8 cellular contexts compared by ENCODE assay signal in genomic region chr3:185585523-185585861, GRCh38. TPM values are rescaled to one million over a fixed set of nuclear protein-coding genes. Genes with fewer than 3 reads are reported as not detected.
DNase-seq lines count a peak whose midpoint lies in the region; ATAC-seq and TF ChIP-seq lines count a peak whose summit lies in the region.

No MANE protein-coding gene starts in this region.

- no peak for DNase-seq in activated CD4-positive, alpha-beta T cell treated with anti-CD3 and anti-CD28 coated beads, Interleukin-2, amount 10 ng/mL, durations not matched to agents 7 days and 5 days
- DNase-seq in activated CD4-positive, alpha-beta T cell treated with anti-CD3 and anti-CD28 coated beads for 48 hours, result no peak
- DNase-seq in activated naive CD8-positive, alpha-beta T cell treated with anti-CD3 and anti-CD28 coated beads for 36 hours, result no peak
- DNase-seq in kidney epithelial cell (ENCODE audit: low read depth) (no peak), iPS-NIHi7 (ENCODE audit: extremely low spot score) (no peak), NCI-H2227 (lab: John Stamatoyannopoulos, UW; ENCODE audit: unreplicated experiment) (no peak)

- CTCF ChIA-PET in activated CD4-positive, alpha-beta T cell treated with anti-CD3 and anti-CD28 coated beads, Interleukin-2, amount 10 ng/mL, durations not matched to agents 7 days and 5 days (lab: Charles Lee), result interaction anchor here (0.6 to 1.6 kb wide), 5 partner anchors 10 to 19 kb away, joined by 3 to 12 read pairs (median 3); no protein-coding TSS in a partner anchor

- no peaks in the 10 kb centered on the region for H3K36me3 Mint-ChIP-seq in activated CD4-positive, alpha-beta T cell treated with anti-CD3 and anti-CD28 coated beads, Interleukin-2, amount 10 ng/mL, durations not matched to agents 7 days and 5 days (ENCODE audit: low read depth)
- peaks cover 2% of the 10 kb centered on the region for H3K36me3 Mint-ChIP-seq in activated naive CD8-positive, alpha-beta T cell treated with anti-CD3 and anti-CD28 coated beads for 36 hours

- no peaks in the 10 kb centered on the region for H3K27me3 ChIP-seq in kidney epithelial cell (ENCODE audit: control insufficient read depth, insufficient read depth, low read length)

- peak overlapping the region; percentile 85 for H3K4me3 ChIP-seq in kidney epithelial cell (ENCODE audit: low read depth, low read length)

- POLR2A ChIA-PET in activated CD4-positive, alpha-beta T cell treated with anti-CD3 and anti-CD28 coated beads, Interleukin-2, amount 10 ng/mL, durations not matched to agents 7 days and 5 days (lab: Charles Lee), result interaction anchor here (0.5 kb wide), 1 partner anchor 256 kb away, joined by 5 read pairs; no protein-coding TSS in a partner anchor

- H3K4me3 Mint-ChIP-seq in activated CD4-positive, alpha-beta T cell treated with anti-CD3 and anti-CD28 coated beads, Interleukin-2, amount 10 ng/mL, durations not matched to agents 7 days and 5 days, result peak overlapping the region; percentile 84
- H3K4me3 Mint-ChIP-seq in activated naive CD8-positive, alpha-beta T cell treated with anti-CD3 and anti-CD28 coated beads for 36 hours, result peak overlapping the region; percentile 89

- H3K36me3 ChIP-seq in kidney epithelial cell (ENCODE audit: control insufficient read depth, insufficient read depth, low read length), result peaks cover 1% of the 10 kb centered on the region

- no peak for ATAC-seq in HG02852 (IDR thresholded peaks at IDR 0.05; ENCODE audit: unreplicated experiment)

- H3K27ac ChIP-seq in temporal lobe (ENCODE audit: low read depth, low read length), result peak overlapping the region; percentile 10

- peak overlapping the region; percentile 94 for H3K27ac Mint-ChIP-seq in activated CD4-positive, alpha-beta T cell treated with anti-CD3 and anti-CD28 coated beads, Interleukin-2, amount 10 ng/mL, durations not matched to agents 7 days and 5 days
- peak overlapping the region; percentile 95 for H3K27ac Mint-ChIP-seq in activated naive CD8-positive, alpha-beta T cell treated with anti-CD3 and anti-CD28 coated beads for 36 hours

- peaks cover 2% of the 10 kb centered on the region for H3K27me3 Mint-ChIP-seq in activated CD4-positive, alpha-beta T cell treated with anti-CD3 and anti-CD28 coated beads, Interleukin-2, amount 10 ng/mL, durations not matched to agents 7 days and 5 days
- peaks cover 5% of the 10 kb centered on the region for H3K27me3 Mint-ChIP-seq in activated naive CD8-positive, alpha-beta T cell treated with anti-CD3 and anti-CD28 coated beads for 36 hours

- H3K9me3 Mint-ChIP-seq in activated CD4-positive, alpha-beta T cell treated with anti-CD3 and anti-CD28 coated beads, Interleukin-2, amount 10 ng/mL, durations not matched to agents 7 days and 5 days, result no peaks in the 10 kb centered on the region
- no peaks in the 10 kb centered on the region for H3K9me3 Mint-ChIP-seq in activated naive CD8-positive, alpha-beta T cell treated with anti-CD3 and anti-CD28 coated beads for 36 hours

- TF ChIP-seq CTCF in kidney epithelial cell (IDR thresholded peaks at IDR 0.05; ENCODE audit: insufficient read depth, low read length, poor library complexity, severe bottlenecking), result no peak

- H3K4me1 Mint-ChIP-seq in activated CD4-positive, alpha-beta T cell treated with anti-CD3 and anti-CD28 coated beads, Interleukin-2, amount 10 ng/mL, durations not matched to agents 7 days and 5 days, result peaks cover 32% of the 10 kb centered on the region
- peaks cover 29% of the 10 kb centered on the region for H3K4me1 Mint-ChIP-seq in activated naive CD8-positive, alpha-beta T cell treated with anti-CD3 and anti-CD28 coated beads for 36 hours

RNA-seq across cellular contexts. Expression of gene SENP2, which starts 0.6 kb away (rescaled TPM):
- total RNA-seq in activated CD4-positive, alpha-beta T cell treated with anti-CD3 and anti-CD28 coated beads, Interleukin-2, amount 10 ng/mL, durations not matched to agents 7 days and 5 days, result 10 to 100 TPM; 29.7 to 31.2 TPM
- total RNA-seq in activated naive CD8-positive, alpha-beta T cell treated with anti-CD3 and anti-CD28 coated beads for 36 hours, result 10 to 100 TPM; 35.2 to 36.4 TPM
- total RNA-seq in kidney epithelial cell (18.5 and 22.3 TPM in 2 replicates), temporal lobe (39.1 TPM)

RNA-seq across cellular contexts. Expression of gene LIPH, which starts 33.1 kb away (rescaled TPM):
- total RNA-seq in activated CD4-positive, alpha-beta T cell treated with anti-CD3 and anti-CD28 coated beads, Interleukin-2, amount 10 ng/mL, durations not matched to agents 7 days and 5 days, result not detected
- total RNA-seq in activated naive CD8-positive, alpha-beta T cell treated with anti-CD3 and anti-CD28 coated beads for 36 hours, result not detected
- total RNA-seq in kidney epithelial cell (2.5 and 4.3 TPM in 2 replicates), temporal lobe (not detected)
